In genomic region chr3:113495035-113495434, GRCh38 we compare ENCODE assay signal across 9 cellular contexts. TPM values are rescaled to one million over a fixed set of nuclear protein-coding genes. Genes with fewer than 3 reads are reported as not detected.
DNase-seq lines count a peak whose midpoint lies in the region; ATAC-seq and TF ChIP-seq lines count a peak whose summit lies in the region.
"Had no signal": no experiment of that assay in that cellular context is flagged by ENCODE, and none has a peak within 500 bp of the region (broad histone marks: within the 10 kb centered on the region; RNA-seq: fewer than 3 reads in every experiment).

No MANE protein-coding gene starts in this region.

- peak; percentile 22 to 23 for TF ChIP-seq CTCF in tibial artery (IDR thresholded peaks at IDR 0.05)

- intact Hi-C loops in activated naive CD4-positive, alpha-beta T cell treated with anti-CD3 and anti-CD28 coated beads for 36 hours (cut with micrococcal nuclease), result loop anchor here (1.0 to 5.0 kb wide), 6 partner anchors 20 to 443 kb away; partner anchors contain the start of gene SPICE1
- intact Hi-C loops in tibial artery (cut with DNase I; ENCODE audit: low total_unique reads) (loop anchor here (5.0 kb wide), 1 partner anchor 127 kb away; no protein-coding TSS in a partner anchor), posterior vena cava (cut with DNase I) (no loop called here)

- H3K4me1 ChIP-seq in tibial artery, result no peaks in the 10 kb centered on the region

- H3K4me3 ChIP-seq in tibial artery, result no peak overlapping the region

- ATAC-seq in GM21423 (IDR thresholded peaks at IDR 0.05; ENCODE audit: unreplicated experiment), result no peak

- H3K9me3 ChIP-seq in tibial artery, result no peaks in the 10 kb centered on the region

- H3K27me3 Mint-ChIP-seq in activated naive CD4-positive, alpha-beta T cell treated with anti-CD3 and anti-CD28 coated beads for 36 hours (ENCODE audit: low read depth), result no peaks in the 10 kb centered on the region
- H3K27me3 Mint-ChIP-seq: stimulated activated naive CD8-positive, alpha-beta T cell treated with anti-CD3 and anti-CD28 coated beads, Interleukin-15, Interleukin-2, amounts not matched to agents 100 ng/mL and 50 ng/mL, for 24 hours had no signal

- H3K36me3 Mint-ChIP-seq in activated naive CD4-positive, alpha-beta T cell treated with anti-CD3 and anti-CD28 coated beads for 36 hours (ENCODE audit: low read depth), result peaks cover 9% of the 10 kb centered on the region

- no peak overlapping the region for H3K27ac ChIP-seq in tibial artery

- H3K4me1 Mint-ChIP-seq in activated naive CD4-positive, alpha-beta T cell treated with anti-CD3 and anti-CD28 coated beads for 36 hours (ENCODE audit: low read depth), result no peaks in the 10 kb centered on the region

- no peaks in the 10 kb centered on the region for H3K27me3 ChIP-seq in tibial artery

- no peaks in the 10 kb centered on the region for H3K9me3 Mint-ChIP-seq in activated naive CD4-positive, alpha-beta T cell treated with anti-CD3 and anti-CD28 coated beads for 36 hours
- H3K9me3 Mint-ChIP-seq: stimulated activated naive CD8-positive, alpha-beta T cell treated with anti-CD3 and anti-CD28 coated beads, Interleukin-15, Interleukin-2, amounts not matched to agents 100 ng/mL and 50 ng/mL, for 24 hours had no signal

- no peak overlapping the region for H3K27ac Mint-ChIP-seq in activated naive CD4-positive, alpha-beta T cell treated with anti-CD3 and anti-CD28 coated beads for 36 hours
- H3K27ac Mint-ChIP-seq: stimulated activated naive CD8-positive, alpha-beta T cell treated with anti-CD3 and anti-CD28 coated beads, Interleukin-15, Interleukin-2, amounts not matched to agents 100 ng/mL and 50 ng/mL, for 24 hours had no signal

- no peak overlapping the region for H3K4me3 Mint-ChIP-seq in activated naive CD4-positive, alpha-beta T cell treated with anti-CD3 and anti-CD28 coated beads for 36 hours
- H3K4me3 Mint-ChIP-seq: stimulated activated naive CD8-positive, alpha-beta T cell treated with anti-CD3 and anti-CD28 coated beads, Interleukin-15, Interleukin-2, amounts not matched to agents 100 ng/mL and 50 ng/mL, for 24 hours had no signal

- peaks cover 17 to 63% (median 22%) of the 10 kb centered on the region in 3 donors for H3K36me3 ChIP-seq in tibial artery

- CTCF ChIA-PET in activated naive CD4-positive, alpha-beta T cell treated with anti-CD3 and anti-CD28 coated beads for 36 hours (lab: Charles Lee), result interaction anchor here (0.9 to 4.7 kb wide), 5 partner anchors 13 to 251 kb away, joined by 3 to 76 read pairs (median 5); no protein-coding TSS in a partner anchor

- DNase-seq in AG08395 (ENCODE audit: low spot score) (peak; percentile 26), GM03348 (ENCODE audit: low spot score) (peak; percentile 21), LoVo (ENCODE audit: low spot score) (peak; percentile 37), iris pigment epithelial cell (ENCODE audit: low read depth) (peak; percentile 26), tibial artery (no peak), posterior vena cava (ENCODE audit: low spot score) (no peak)
- peak; percentile 66 for DNase-seq in activated naive CD4-positive, alpha-beta T cell treated with anti-CD3 and anti-CD28 coated beads for 36 hours

RNA-seq across cellular contexts. Expression of gene SPICE1, which starts 19.9 kb away (rescaled TPM):
- total RNA-seq in activated naive CD4-positive, alpha-beta T cell treated with anti-CD3 and anti-CD28 coated beads for 36 hours, result 10 to 100 TPM; 15.2 to 17.9 TPM
- 10 to 100 TPM; 12.5 to 13.3 TPM for total RNA-seq in posterior vena cava

RNA-seq across cellular contexts. Expression of gene SIDT1, which starts 37.3 kb away (rescaled TPM):
- 10 to 100 TPM; 14.6 to 14.9 TPM for total RNA-seq in activated naive CD4-positive, alpha-beta T cell treated with anti-CD3 and anti-CD28 coated beads for 36 hours
- 1 to 10 TPM in 1 of 2 donors, under 1 TPM in 1; 1.00 to 2.1 TPM for total RNA-seq in posterior vena cava

RNA-seq across cellular contexts. Expression of gene CFAP44, which starts 53.7 kb away (rescaled TPM):
- total RNA-seq in activated naive CD4-positive, alpha-beta T cell treated with anti-CD3 and anti-CD28 coated beads for 36 hours, result under 1 TPM; 0.52 to 0.76 TPM
- total RNA-seq in posterior vena cava, result 1 to 10 TPM; 5.9 to 8.2 TPM

Comparison
In these comparisons a context has a peak if more than half of its experiments do, and no peak if none do; other contexts are left out.
1. DNase-seq: peak in AG08395 (single experiment), GM03348 (single experiment), LoVo (single experiment), activated naive CD4-positive, alpha-beta T cell treated with anti-CD3 and anti-CD28 coated beads for 36 hours (single experiment) and iris pigment epithelial cell (single experiment); none in tibial artery (0 of 2) and posterior vena cava (single experiment).
2. RNA of gene SIDT1, which starts 37.3 kb away (total RNA-seq): 14.6 to 14.9 TPM in activated naive CD4-positive, alpha-beta T cell treated with anti-CD3 and anti-CD28 coated beads for 36 hours; 1.00 to 2.1 TPM in posterior vena cava; every median in the first group is over 4 times any median in the second.
3. intact Hi-C loops: an anchor here in activated naive CD4-positive, alpha-beta T cell treated with anti-CD3 and anti-CD28 coated beads for 36 hours (1.0 to 5.0 kb wide) and tibial artery (5.0 kb wide); none called in posterior vena cava.